Comparison of ENCODE assay signal across 8 cellular contexts in genomic region chrX:40175416-40176255, GRCh38.
A peak's percentile ranks its signal among the peaks of the same experiment; 100 is the strongest.
DNase-seq lines count a peak whose midpoint lies in the region; ATAC-seq and TF ChIP-seq lines count a peak whose summit lies in the region.

No MANE protein-coding gene starts in this region.

- no peaks in the 10 kb centered on the region for H3K36me3 ChIP-seq in HUES6 (ENCODE audit: control insufficient read depth, insufficient read depth, low read length)
- H3K36me3 ChIP-seq in heart left ventricle: no peaks in the 10 kb centered on the region
- H3K36me3 ChIP-seq in prostate gland: no peaks in the 10 kb centered on the region

- peaks cover 6 to 29% of the 10 kb centered on the region in 2 donors for H3K36me3 Mint-ChIP-seq in activated naive CD4-positive, alpha-beta T cell treated with anti-CD3 and anti-CD28 coated beads, Interleukin-2, amount 50 U/mL, for 72 hours

- peak; percentile 41 for ATAC-seq in GM18909 (IDR thresholded peaks at IDR 0.05; ENCODE audit: poor library complexity, unreplicated experiment)
- ATAC-seq in activated naive CD4-positive, alpha-beta T cell treated with anti-CD3 and anti-CD28 coated beads, Interleukin-2, amount 50 U/mL, for 72 hours: peak; percentile 43 to 60
- peak; percentile 40 to 66 (median 62) for ATAC-seq in heart left ventricle

- H3K9ac ChIP-seq in HUES6 (ENCODE audit: low read length): peak overlapping the region; percentile 89

- H3K27me3 ChIP-seq in HUES6 (ENCODE audit: control insufficient read depth, insufficient read depth, low read length) (peaks cover 40% of the 10 kb centered on the region), heart left ventricle (peaks cover 0 to 78% (median 0%) of the 10 kb centered on the region in 9 donors), prostate gland (replicated peaks; ENCODE audit: insufficient read depth) (no peaks in the 10 kb centered on the region)

- in situ Hi-C loops in ACHN (cut with HindIII; ENCODE audit: low pct_ligation_motif_present, low pct_unique_long_range_greater_than_20kb, low sequenced_read_pairs): no loop called here

- H3K4me3 ChIP-seq in HUES6 (ENCODE audit: low read depth, low read length) (peak overlapping the region; percentile 73), heart left ventricle (peak overlapping the region; percentile 35 to 79 (median 60)), prostate gland (peak overlapping the region; percentile 37 to 45)

- peak; percentile 34 for DNase-seq in ACHN
- peak; percentile 78 for DNase-seq in SK-N-DZ (ENCODE audit: low spot score)
- DNase-seq in activated naive CD4-positive, alpha-beta T cell treated with anti-CD3 and anti-CD28 coated beads, Interleukin-2, amount 50 U/mL, for 72 hours (ENCODE audit: low spot score in 2 of 2): peak; percentile 62 to 78
- DNase-seq in heart left ventricle: peak; percentile 78 to 88 (median 82)
- peak; percentile 37 for DNase-seq in prostate gland (ENCODE audit: low spot score)
- no peak for DNase-seq in iPS-NIHi11 (ENCODE audit: low spot score)

- intact Hi-C loops in heart left ventricle (cut with DNase I): loop anchor here in 8 of 10 donors (2.0 to 10.0 kb wide), 11 partner anchors 67 to 441 kb away; no protein-coding TSS in a partner anchor
- intact Hi-C loops in prostate gland (cut with DNase I): loop anchor here (10.0 kb wide), 1 partner anchor 441 kb away; no protein-coding TSS in a partner anchor

- WGBS in heart left ventricle, 4 donors: 0 to 9% (median 4%) methylated on average over 24 to 71 of the region's 71 CpGs
- WGBS in prostate gland: 0% methylated on average over 4 of the region's 71 CpGs

- peak overlapping the region; percentile 95 to 100 for H3K27ac Mint-ChIP-seq in activated naive CD4-positive, alpha-beta T cell treated with anti-CD3 and anti-CD28 coated beads, Interleukin-2, amount 50 U/mL, for 72 hours

- H3K9me3 ChIP-seq in HUES6 (ENCODE audit: control insufficient read depth, insufficient read depth, low read depth, low read length) (peaks cover 2% of the 10 kb centered on the region; the same call in 1 of the 2 replicates), heart left ventricle (no peaks in the 10 kb centered on the region), prostate gland (no peaks in the 10 kb centered on the region)

- TF ChIP-seq CTCF in heart left ventricle (IDR thresholded peaks at IDR 0.05): no peak
- peak in 1 of 4 experiments; percentile 6 for TF ChIP-seq CTCF in prostate gland (IDR thresholded peaks at IDR 0.05)

- H3K4me1 ChIP-seq in HUES6 (ENCODE audit: control insufficient read depth, insufficient read depth, low read length) (peaks cover 34% of the 10 kb centered on the region), heart left ventricle (peaks cover 0 to 42% (median 21%) of the 10 kb centered on the region in 12 donors), prostate gland (replicated peaks) (no peaks in the 10 kb centered on the region)

- no peaks in the 10 kb centered on the region for H3K9me3 Mint-ChIP-seq in activated naive CD4-positive, alpha-beta T cell treated with anti-CD3 and anti-CD28 coated beads, Interleukin-2, amount 50 U/mL, for 72 hours

- TF ChIP-seq POLR2A in heart left ventricle (IDR thresholded peaks at IDR 0.05) (peak in 1 of 2 donors; percentile 31), prostate gland (IDR thresholded peaks at IDR 0.05) (peak; percentile 24)

- H3K27ac ChIP-seq in HUES6 (ENCODE audit: low read depth, low read length) (peak overlapping the region; percentile 81; the same call in 1 of the 2 replicates), heart left ventricle (peak overlapping the region; percentile 84 to 99 (median 94)), prostate gland (peak overlapping the region; percentile 91)
